In the genomic region with DNA sequence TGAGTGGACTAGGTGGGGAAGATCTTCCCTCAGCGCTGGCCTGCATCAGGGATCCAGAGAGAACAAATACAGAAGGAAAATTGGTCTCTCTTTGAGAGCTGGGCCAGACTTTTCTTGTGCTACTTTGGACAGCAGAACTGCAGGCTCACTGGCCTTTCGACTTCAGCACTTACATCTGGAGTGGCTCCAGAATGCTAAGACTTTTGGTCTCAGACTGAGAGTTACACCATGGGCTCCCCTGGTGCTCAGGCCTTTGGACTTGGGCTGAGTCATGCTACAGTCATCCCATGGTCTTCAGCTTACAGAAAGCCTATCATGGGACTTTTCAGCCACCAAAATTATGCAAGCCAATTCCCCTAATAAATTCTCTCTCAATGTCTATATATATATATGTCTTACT, we compare ENCODE assay signal across 13 cellular contexts. TPM values are rescaled to one million over a fixed set of nuclear protein-coding genes. Genes with fewer than 3 reads are reported as not detected.
DNase-seq lines count a peak whose midpoint lies in the region; ATAC-seq, FAIRE-seq and TF ChIP-seq lines count a peak whose summit lies in the region.
"Had no signal": no experiment of that assay in that cellular context is flagged by ENCODE, and none has a peak within 500 bp of the region (broad histone marks: within the 10 kb centered on the region; RNA-seq: fewer than 3 reads in every experiment).

No MANE protein-coding gene starts in this region.

- H3K36me3 ChIP-seq in HepG2 (replicated peaks in 1 of 2; ENCODE audit: control insufficient read depth in 1 of 2, insufficient read depth in 2 of 2, low read length in 2 of 2) = no peaks in the 10 kb centered on the region

- no peak for TF ChIP-seq CTCF in HepG2 (CRISPR knock-in tag; IDR thresholded peaks at IDR 0.05)

- peaks cover 17% of the 10 kb centered on the region for H3K4me1 ChIP-seq in HepG2 (ENCODE audit: insufficient read depth, low read length)

- H3K27ac Mint-ChIP-seq in T-cell = no peak overlapping the region
- H3K27ac Mint-ChIP-seq: natural killer cell had no signal

- DNase-seq in AML-193 (lab: John Stamatoyannopoulos, UW) (peak; percentile 27 to 29), LHCN-M2 (ENCODE audit: low read depth) (peak; percentile 93), astrocyte of the hippocampus (ENCODE audit: low read depth, low spot score) (peak; percentile 26), HepG2 (ENCODE audit: low spot score) (peak; percentile 51), T-cell (no peak), ecto neural progenitor cell (ENCODE audit: low spot score) (no peak)
- DNase-seq: activated effector memory CD4-positive, alpha-beta T cell treated with anti-CD3 and anti-CD28 coated beads, Interleukin-2, amount 50 U/mL, for 16 hours; natural killer cell; NCI-H2029 treated with DMSO at 0.1 percent for 48 hours; T-helper 9 cell had no signal

- BruUV-seq in HepG2 (replicated peaks; lab: Mats Ljungman, UMichigan) = no TSS peak

- no peak for TF ChIP-seq RAD21 in HepG2 (CRISPR knock-in tag; IDR thresholded peaks at IDR 0.05)

- H3K27me3 ChIP-seq in HepG2 (ENCODE audit: control insufficient read depth in 1 of 2, insufficient read depth in 2 of 2, low read length in 2 of 2) = no peaks in the 10 kb centered on the region; a peak in 1 of 5 replicates

- intact Hi-C loops in HepG2 (cut with micrococcal nuclease; ENCODE audit: unreplicated experiment) = no loop called here

- no peak for FAIRE-seq in HepG2 (lab: Jason Lieb, UNC)
- FAIRE-seq: frontal cortex had no signal

- H3K79me2 ChIP-seq in HepG2 (ENCODE audit: insufficient read depth, low read length) = no peaks in the 10 kb centered on the region

- TF ChIP-seq EP300 in HepG2 (IDR thresholded peaks at IDR 0.05; ENCODE audit: low read depth in 2 of 2, low read length in 2 of 2) = no peak
- TF ChIP-seq EP300 in HepG2 (CRISPR knock-in tag; IDR thresholded peaks at IDR 0.05; ENCODE audit: borderline replicate concordance) = no peak

- 0% methylated on average over 2 of the region's 2 CpGs for WGBS in HepG2 (ENCODE audit: low lambda C conversion rate)

- CTCF ChIA-PET in HepG2 (lab: Yijun Ruan, JAX; ENCODE audit: low intra/inter-chr PET ratio, low total read pairs) = no interaction called here
- CTCF ChIA-PET in T-cell (lab: Charles Lee) = no interaction called here

- no peak overlapping the region for H3K27ac ChIP-seq in HepG2 (ENCODE audit: extremely low read length, insufficient read depth, low read length)

- POLR2A ChIA-PET in HepG2 (lab: Yijun Ruan, JAX) (no interaction called here), T-cell (lab: Charles Lee) (no interaction called here)

- in situ Hi-C loops in HepG2 (cut with HindIII; ENCODE audit: extremely low pct_ligation_motif_present, low pct_unique_long_range_greater_than_20kb) = no loop called here

- no peak overlapping the region for H3K9ac ChIP-seq in HepG2 (ENCODE audit: insufficient read depth, low read depth, low read length)

- H3K27me3 Mint-ChIP-seq in T-cell = peaks cover 31 to 37% of the 10 kb centered on the region in 2 donors

- no peak overlapping the region for H3K4me3 Mint-ChIP-seq in T-cell
- H3K4me3 Mint-ChIP-seq: natural killer cell had no signal

- no peaks in the 10 kb centered on the region for H4K20me1 ChIP-seq in HepG2 (ENCODE audit: insufficient read depth, low read length)

- peak; percentile 93 for ATAC-seq in HepG2
- no peak for ATAC-seq in T-cell (replicated peaks in 1 of 4)
- ATAC-seq in GM18502 (IDR thresholded peaks at IDR 0.05; ENCODE audit: poor library complexity, unreplicated experiment) = no peak
- no peak for ATAC-seq in GM21576 (IDR thresholded peaks at IDR 0.05; ENCODE audit: unreplicated experiment)
- ATAC-seq: natural killer cell had no signal

- H2AFZ ChIP-seq in HepG2 (ENCODE audit: low read length) = no peak overlapping the region

- peaks cover 0 to 4% (median 0%) of the 10 kb centered on the region in 3 donors for H3K9me3 Mint-ChIP-seq in T-cell

- H3K36me3 Mint-ChIP-seq in T-cell = no peaks in the 10 kb centered on the region
- H3K36me3 Mint-ChIP-seq: natural killer cell had no signal

- no peak overlapping the region for H3K4me2 ChIP-seq in HepG2 (ENCODE audit: low read depth, low read length)

- no peak overlapping the region for H3K4me3 ChIP-seq in HepG2 (replicated peaks in 1 of 3; ENCODE audit: insufficient read depth in 1 of 3, low read depth in 2 of 3, low read length in 3 of 3)

- no peaks in the 10 kb centered on the region for H3K4me1 Mint-ChIP-seq in T-cell
- H3K4me1 Mint-ChIP-seq: natural killer cell had no signal

- TF ChIP-seq POLR2A in HepG2 (IDR thresholded peaks at IDR 0.05; ENCODE audit: insufficient read depth in 1 of 2, low read depth in 2 of 2, low read length in 2 of 2) = no peak

- no peaks in the 10 kb centered on the region for H3K9me3 ChIP-seq in HepG2 (ENCODE audit: low read length)

TF ChIP-seq in HepG2, 621 proteins besides CTCF, POLR2A, EP300 and RAD21 (continues in another document):
- TF ChIP-seq FOXK1 (CRISPR knock-in tag; IDR thresholded peaks at IDR 0.05; ENCODE audit: borderline replicate concordance, low read depth) = no peak
- peak; percentile 69; the same call in 1 of the 2 replicates for TF ChIP-seq ATF3 (CRISPR knock-in tag; IDR thresholded peaks at IDR 0.05)
- no peak for TF ChIP-seq ZNF746 (CRISPR knock-in tag; IDR thresholded peaks at IDR 0.05)
- TF ChIP-seq JUND (CRISPR knock-in tag; IDR thresholded peaks at IDR 0.05) = peak; percentile 56; the same call in 1 of the 2 replicates
- no peak for TF ChIP-seq SP1 (IDR thresholded peaks at IDR 0.05)
- no peak for TF ChIP-seq SP1 (CRISPR knock-in tag; IDR thresholded peaks at IDR 0.05)
- no peak for TF ChIP-seq ZNF496 (CRISPR knock-in tag; IDR thresholded peaks at IDR 0.05; ENCODE audit: insufficient replicate concordance)
- TF ChIP-seq ZBTB42 (CRISPR knock-in tag; IDR thresholded peaks at IDR 0.05) = no peak
- TF ChIP-seq, protein P1, sequence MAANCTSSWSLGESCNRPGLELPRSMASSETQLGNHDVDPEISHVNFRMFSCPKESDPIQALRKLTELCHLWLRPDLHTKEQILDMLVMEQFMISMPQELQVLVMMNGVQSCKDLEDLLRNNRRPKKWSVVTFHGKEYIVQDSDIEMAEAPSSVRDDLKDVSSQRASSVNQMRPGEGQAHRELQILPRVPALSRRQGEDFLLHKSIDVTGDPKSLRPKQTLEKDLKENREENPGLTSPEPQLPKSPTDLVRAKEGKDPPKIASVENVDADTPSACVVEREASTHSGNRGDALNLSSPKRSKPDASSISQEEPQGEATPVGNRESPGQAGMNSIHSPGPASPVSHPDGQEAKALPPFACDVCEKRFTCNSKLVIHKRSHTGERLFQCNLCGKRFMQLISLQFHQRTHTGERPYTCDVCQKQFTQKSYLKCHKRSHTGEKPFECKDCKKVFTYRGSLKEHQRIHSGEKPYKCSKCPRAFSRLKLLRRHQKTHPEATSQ (CRISPR knock-in tag; IDR thresholded peaks at IDR 0.05; ENCODE audit: borderline replicate concordance) = no peak
- TF ChIP-seq IRX3 (CRISPR knock-in tag; IDR thresholded peaks at IDR 0.05; ENCODE audit: borderline replicate concordance, low read depth) = no peak
- TF ChIP-seq ZFAT (CRISPR knock-in tag; conservative IDR thresholded peaks at IDR 0.05) = no peak
- TF ChIP-seq SPEN (CRISPR knock-in tag; IDR thresholded peaks at IDR 0.05; ENCODE audit: low read depth) = no peak
- TF ChIP-seq FIP1L1 (IDR thresholded peaks at IDR 0.05; ENCODE audit: borderline replicate concordance, insufficient read depth, low read depth, low read length) = no peak
- TF ChIP-seq HNF4G (IDR thresholded peaks at IDR 0.05; ENCODE audit: borderline replicate concordance, low read depth, low read length) = peak; percentile 62; the same call in 1 of the 2 replicates
- TF ChIP-seq HNF4G (CRISPR knock-in tag; IDR thresholded peaks at IDR 0.05; ENCODE audit: borderline replicate concordance, low read depth) = no peak
- TF ChIP-seq AKAP8 (CRISPR knock-in tag; IDR thresholded peaks at IDR 0.05) = no peak
- no peak for TF ChIP-seq TRIM24 (CRISPR knock-in tag; IDR thresholded peaks at IDR 0.05)
- peak; percentile 69; the same call in 1 of the 2 replicates for TF ChIP-seq ZNF644 (CRISPR knock-in tag; IDR thresholded peaks at IDR 0.05; ENCODE audit: low read depth)
- TF ChIP-seq ZNF788 (CRISPR knock-in tag; IDR thresholded peaks at IDR 0.05; ENCODE audit: borderline replicate concordance) = no peak
- TF ChIP-seq ZNF431 (CRISPR knock-in tag; IDR thresholded peaks at IDR 0.05; ENCODE audit: borderline replicate concordance, low read depth) = no peak
- no peak for TF ChIP-seq RXRA (CRISPR knock-in tag; IDR thresholded peaks at IDR 0.05)

RNA-seq across cellular contexts. Expression of gene CD163, which starts 9.0 kb away (rescaled TPM):
- total RNA-seq in LHCN-M2 (2014; rRNA removed) (0.11 TPM in 1 of 2 replicates, not detected in the other), HepG2 (2016; rRNA removed; fragmentation: Illumina TruSeq; extraction: Trizol) (not detected in 2 replicates), T-cell (1 to 10 TPM in 1 of 5 donors, under 1 TPM in 4; 0.33 to 1.2 (median 0.73) TPM)
- polyA plus RNA-seq in LHCN-M2 (2012) = not detected
- not detected in 2 replicates for total RNA-seq in HepG2 (2016; cell fraction: cytosol; rRNA removed; fragmentation: Illumina TruSeq; extraction: Trizol; ENCODE audit: low read depth)
- not detected in 2 replicates for total RNA-seq in HepG2 (2016; cell fraction: insoluble cytoplasmic fraction; rRNA removed; fragmentation: Illumina TruSeq; extraction: Trizol)
- not detected in 2 replicates for total RNA-seq in HepG2 (2016; cell fraction: membrane; rRNA removed; fragmentation: Illumina TruSeq; extraction: Trizol)
- total RNA-seq in HepG2 (2016; cell fraction: nucleus; rRNA removed; fragmentation: Illumina TruSeq; extraction: Trizol) = not detected in 2 replicates
- polyA plus RNA-seq in HepG2 (2011; rRNA removed) = not detected in 2 replicates
- polyA plus RNA-seq in HepG2 (2011; cell fraction: cytosol; rRNA removed) = not detected in 2 replicates
- polyA plus RNA-seq in HepG2 (2011; cell fraction: nucleus; rRNA removed) = not detected in 2 replicates
- not detected in 2 replicates for polyA plus RNA-seq in HepG2 (2012)
- not detected in 2 replicates for polyA plus RNA-seq in HepG2 (2016; cell fraction: cytosol; fragmentation: Illumina TruSeq; extraction: Trizol; ENCODE audit: low read depth)
- polyA plus RNA-seq in HepG2 (2016; cell fraction: insoluble cytoplasmic fraction; fragmentation: Illumina TruSeq; extraction: Trizol; ENCODE audit: low read depth) = not detected in 2 replicates
- polyA plus RNA-seq in HepG2 (2016; cell fraction: membrane; fragmentation: Illumina TruSeq; extraction: Trizol; ENCODE audit: low read depth) = not detected in 2 replicates
- polyA plus RNA-seq in HepG2 (2016; cell fraction: nucleus; fragmentation: Illumina TruSeq; extraction: Trizol; ENCODE audit: insufficient read depth, low read depth) = not detected in 2 replicates
- not detected in 2 replicates for polyA minus RNA-seq in HepG2 (2011; rRNA and poly(A)+ RNA removed; ENCODE audit: low replicate concordance)
- not detected in 2 replicates for polyA minus RNA-seq in HepG2 (2011; cell fraction: cytosol; rRNA and poly(A)+ RNA removed)
- polyA minus RNA-seq in HepG2 (2011; cell fraction: nucleus; rRNA and poly(A)+ RNA removed) = 0.37 TPM in 1 of 2 replicates, not detected in the other

Comparison
In these comparisons a context has a peak if more than half of its experiments do, and no peak if none do; other contexts are left out.
1. DNase-seq: peak in AML-193 (2 of 2), LHCN-M2 (single experiment), astrocyte of the hippocampus (single experiment) and HepG2 (single experiment); none in T-cell (0 of 34) and ecto neural progenitor cell (single experiment).